In genomic region chr3:127351775-127352350, GRCh38 we compare ENCODE assay signal across 24 cellular contexts.
"Had no signal": no experiment of that assay in that cellular context is flagged by ENCODE, and none has a peak within 500 bp of the region (broad histone marks: within the 10 kb centered on the region; RNA-seq: fewer than 3 reads in every experiment).

No MANE protein-coding gene starts in this region.

- H3K36me3 Mint-ChIP-seq: activated naive CD8-positive, alpha-beta T cell treated with anti-CD3 and anti-CD28 coated beads, Interleukin-2, amount 10 ng/mL, durations not matched to agents 7 days and 5 days; stimulated activated effector memory CD8-positive, alpha-beta T cell treated with anti-CD3 and anti-CD28 coated beads, Interleukin-12 subunit alpha, Interleukin-12 subunit beta, amount 100 ng/mL, for 72 hours had no signal

- H3K27ac ChIP-seq: cardiac muscle cell, hepatocyte, psoas muscle, right lobe of liver, stomach had no signal

- H3K4me3 ChIP-seq: cardiac muscle cell, hepatocyte, psoas muscle, right lobe of liver, stomach had no signal

- H3K36me3 ChIP-seq: cardiac muscle cell, right lobe of liver, stomach had no signal

- H3K9me3 ChIP-seq: psoas muscle, right lobe of liver had no signal

- H3K4me1 Mint-ChIP-seq: activated naive CD8-positive, alpha-beta T cell treated with anti-CD3 and anti-CD28 coated beads, Interleukin-2, amount 10 ng/mL, durations not matched to agents 7 days and 5 days; stimulated activated effector memory CD8-positive, alpha-beta T cell treated with anti-CD3 and anti-CD28 coated beads, Interleukin-12 subunit alpha, Interleukin-12 subunit beta, amount 100 ng/mL, for 72 hours had no signal

- ATAC-seq: activated CD8-positive, alpha-beta T cell treated with anti-CD3 and anti-CD28 coated beads for 36 hours; effector memory CD8-positive, alpha-beta T cell; left lobe of liver; psoas muscle; right lobe of liver; stimulated activated effector memory CD8-positive, alpha-beta T cell treated with anti-CD3 and anti-CD28 coated beads, Interleukin-12 subunit alpha, Interleukin-12 subunit beta, amount 100 ng/mL, for 72 hours had no signal

- H3K9me3 Mint-ChIP-seq: activated naive CD8-positive, alpha-beta T cell treated with anti-CD3 and anti-CD28 coated beads, Interleukin-2, amount 10 ng/mL, durations not matched to agents 7 days and 5 days had no signal

- H3K27me3 ChIP-seq: cardiac muscle cell, right lobe of liver had no signal

- DNase-seq: activated CD4-positive, alpha-beta T cell treated with anti-CD3 and anti-CD28 coated beads for 48 hours; activated CD4-positive, CD25-positive, alpha-beta regulatory T cell; activated CD8-positive, alpha-beta T cell treated with anti-CD3 and anti-CD28 coated beads for 36 hours; activated naive CD4-positive, alpha-beta T cell treated with Interleukin-2 at 50 U/mL for 16 hours; activated naive CD8-positive, alpha-beta T cell treated with anti-CD3 and anti-CD28 coated beads, Interleukin-2, amount 10 ng/mL, durations not matched to agents 7 days and 5 days; activated T-cell treated with anti-CD3 and anti-CD28 coated beads, Interleukin-2, amount 50 U/mL, for 24 hours; effector memory CD8-positive, alpha-beta T cell; foreskin fibroblast; islet precursor cell; mammary epithelial cell; psoas muscle; right lobe of liver; small intestine; stimulated activated CD4-positive, alpha-beta T cell treated with anti-CD3 and anti-CD28 coated beads, Interleukin-15, amount 100 ng/mL, for 24 hours; stimulated activated CD4-positive, alpha-beta T cell treated with anti-CD3 and anti-CD28 coated beads, Interleukin-4, amount 100 ng/mL, for 24 hours; stomach; T-helper 1 cell; T-helper 9 cell had no signal

- H3K27ac Mint-ChIP-seq: activated CD8-positive, alpha-beta T cell treated with anti-CD3 and anti-CD28 coated beads for 36 hours; activated naive CD8-positive, alpha-beta T cell treated with anti-CD3 and anti-CD28 coated beads, Interleukin-2, amount 10 ng/mL, durations not matched to agents 7 days and 5 days; activated T-cell treated with anti-CD3 and anti-CD28 coated beads, Interleukin-2, amount 50 U/mL, for 24 hours; activated T-helper 2 cell treated with anti-CD3 and anti-CD28 coated beads, Interferon-gamma antibody, Interleukin-2, Interleukin-4, amounts not matched to agents 10 μg/mL and 5 μg/mL and 100 μg/mL, durations not matched to agents 14 hours and 24 hours and 36 hours; dendritic cell treated with granulocyte-macrophage colony-stimulating factor and Interleukin-4, amounts not matched to agents 40 ng/mL and 50 ng/mL, for 4 days; effector memory CD8-positive, alpha-beta T cell; stimulated activated effector memory CD8-positive, alpha-beta T cell treated with anti-CD3 and anti-CD28 coated beads, Interleukin-12 subunit alpha, Interleukin-12 subunit beta, amount 100 ng/mL, for 72 hours had no signal

- H3K4me1 ChIP-seq: psoas muscle, right lobe of liver, stomach had no signal

- H3K4me3 Mint-ChIP-seq: activated CD8-positive, alpha-beta T cell treated with anti-CD3 and anti-CD28 coated beads for 36 hours; activated naive CD8-positive, alpha-beta T cell treated with anti-CD3 and anti-CD28 coated beads, Interleukin-2, amount 10 ng/mL, durations not matched to agents 7 days and 5 days; activated T-cell treated with anti-CD3 and anti-CD28 coated beads, Interleukin-2, amount 50 U/mL, for 24 hours; dendritic cell treated with granulocyte-macrophage colony-stimulating factor and Interleukin-4, amounts not matched to agents 40 ng/mL and 50 ng/mL, for 4 days; effector memory CD8-positive, alpha-beta T cell; stimulated activated effector memory CD8-positive, alpha-beta T cell treated with anti-CD3 and anti-CD28 coated beads, Interleukin-12 subunit alpha, Interleukin-12 subunit beta, amount 100 ng/mL, for 72 hours had no signal
